Comparison of ENCODE assay signal across 1 cellular context in the genomic region with DNA sequence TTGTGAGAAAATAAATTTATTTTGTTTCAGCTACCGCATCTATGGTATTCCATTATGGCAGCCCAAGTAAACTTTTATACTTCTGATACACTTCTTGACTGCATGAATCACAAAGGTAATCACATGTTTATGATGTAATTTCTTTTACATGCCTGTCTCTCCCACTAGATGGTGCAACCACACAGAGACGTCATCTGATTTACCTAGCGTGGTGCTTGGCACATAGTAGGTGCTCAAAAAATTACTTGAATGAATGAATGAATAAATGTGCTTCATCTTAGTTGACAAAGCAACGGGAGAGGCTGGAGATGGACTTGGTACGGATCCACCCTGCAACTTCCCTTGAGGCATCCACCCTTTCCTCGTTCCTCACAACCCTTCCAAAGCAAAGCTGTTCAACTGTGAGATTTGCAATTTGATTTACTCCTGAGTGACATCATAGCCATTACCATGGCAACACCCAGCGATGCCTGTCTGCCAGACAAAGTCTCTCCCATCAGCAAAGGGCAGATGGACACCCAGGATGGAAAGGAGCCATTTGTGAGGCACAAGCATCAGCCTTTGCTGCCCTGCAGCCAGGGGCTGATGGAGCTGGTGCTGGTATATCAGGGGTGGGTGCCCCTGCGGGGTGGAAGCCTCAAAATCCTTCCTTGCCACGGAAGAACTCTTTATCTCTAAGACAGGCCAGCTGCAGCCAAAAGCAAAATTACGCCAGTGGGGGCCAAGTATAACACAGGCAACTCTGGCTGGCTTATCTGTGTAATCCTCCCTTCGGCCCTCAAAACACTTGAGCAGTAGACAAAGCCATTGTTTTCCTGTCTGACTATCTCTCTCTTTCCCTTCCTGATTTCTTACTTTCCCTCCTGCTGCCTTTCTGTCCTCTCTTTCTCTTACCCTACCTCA.
TF ChIP-seq lines count a peak whose summit lies in the region.

No MANE protein-coding gene starts in this region.

TF ChIP-seq in H1, 55 proteins besides CTCF, POLR2A, EP300 and RAD21:
- no peak for TF ChIP-seq TAF7 (optimal IDR thresholded peaks at IDR 0.05; ENCODE audit: borderline replicate concordance, low read depth, low read length)
- TF ChIP-seq TBP (IDR thresholded peaks at IDR 0.05; ENCODE audit: low read depth, low read length): no peak
- TF ChIP-seq SIRT6 (IDR thresholded peaks at IDR 0.05; ENCODE audit: low read length): no peak
- no peak for TF ChIP-seq CBX5 (IDR thresholded peaks at IDR 0.05; ENCODE audit: low read depth, low read length)
- no peak for TF ChIP-seq ZNF274 (IDR thresholded peaks at IDR 0.05; ENCODE audit: borderline replicate concordance, extremely low read depth, low read length)
- TF ChIP-seq SIX5 (IDR thresholded peaks at IDR 0.05; ENCODE audit: low read depth, low read length): no peak
- no peak for TF ChIP-seq POLR2AphosphoS5 (IDR thresholded peaks at IDR 0.05; ENCODE audit: low read depth, low read length)
- TF ChIP-seq GABPA (IDR thresholded peaks at IDR 0.05; ENCODE audit: borderline replicate concordance, insufficient read depth, low read length): no peak
TF ChIP-seq in H1: peak in this region for 0.
